In genomic region chr3:185950720-185951119, GRCh38 we compare ENCODE assay signal across 21 cellular contexts. TPM values are rescaled to one million over a fixed set of nuclear protein-coding genes. Genes with fewer than 3 reads are reported as not detected.
DNase-seq lines count a peak whose midpoint lies in the region; ATAC-seq, FAIRE-seq and TF ChIP-seq lines count a peak whose summit lies in the region.
"Had no signal": no experiment of that assay in that cellular context is flagged by ENCODE, and none has a peak within 500 bp of the region (broad histone marks: within the 10 kb centered on the region; RNA-seq: fewer than 3 reads in every experiment).

No MANE protein-coding gene starts in this region.

- H3K79me2 ChIP-seq in GM23338 (replicated peaks; ENCODE audit: insufficient read depth) (no peaks in the 10 kb centered on the region), PC-3 (ENCODE audit: low read length) (no peaks in the 10 kb centered on the region)

- H3K4me1 ChIP-seq in GM23338 (ENCODE audit: insufficient read depth) (no peaks in the 10 kb centered on the region), PC-3 (ENCODE audit: insufficient read depth, low read length) (peaks cover 8% of the 10 kb centered on the region), small intestine (ENCODE audit: control insufficient read depth in 2 of 2, insufficient read depth in 1 of 2, low read depth in 1 of 2, low read length in 1 of 2) (peaks cover 0 to 1% of the 10 kb centered on the region in 2 donors), A673 (ENCODE audit: insufficient read depth, low read length, poor library complexity, severe bottlenecking) (no peaks in the 10 kb centered on the region)

- H3K27ac ChIP-seq in GM23338 (ENCODE audit: low read depth), result no peak overlapping the region
- no peak overlapping the region for H3K27ac ChIP-seq in PC-3 (ENCODE audit: low read length)
- H3K27ac ChIP-seq in epithelial cell of prostate, result peak overlapping the region; percentile 37
- H3K27ac ChIP-seq in small intestine (ENCODE audit: low read depth in 1 of 2, low read length in 1 of 2), result no peak overlapping the region
- H3K27ac ChIP-seq in A673 (ENCODE audit: low read depth, low read length, poor library complexity, severe bottlenecking), result no peak overlapping the region
- H3K27ac ChIP-seq: A549, C4-2B, HL-60, SK-N-MC had no signal

- H3K9me3 Mint-ChIP-seq in GM23338, result no peaks in the 10 kb centered on the region
- H3K9me3 Mint-ChIP-seq: H9 had no signal

- H4K20me1 ChIP-seq in GM23338 (replicated peaks; ENCODE audit: insufficient read depth) (no peaks in the 10 kb centered on the region), PC-3 (ENCODE audit: low read length) (no peaks in the 10 kb centered on the region)

- no peak overlapping the region for H3K9ac ChIP-seq in PC-3 (ENCODE audit: low read length)

- no peaks in the 10 kb centered on the region for H3F3A ChIP-seq in GM23338 (replicated peaks; ENCODE audit: low read depth)
- H3F3A ChIP-seq in PC-3 (ENCODE audit: low read length, unreplicated experiment), result no peaks in the 10 kb centered on the region

- POLR2A ChIA-PET in PC-3 (lab: Charles Lee; ENCODE audit: unreplicated experiment), result no interaction called here
- POLR2A ChIA-PET in A673 (lab: Charles Lee; ENCODE audit: low non-redundant PET), result no interaction called here

- H3K9me2 ChIP-seq in GM23338 (ENCODE audit: insufficient read depth) (no peaks in the 10 kb centered on the region), PC-3 (replicated peaks; ENCODE audit: low read length) (no peaks in the 10 kb centered on the region)

- CTCF ChIA-PET in PC-3 (lab: Charles Lee) (no interaction called here), A673 (lab: Charles Lee) (no interaction called here)

- BruUV-seq in PC-3 (replicated peaks; lab: Mats Ljungman, UMichigan) (no TSS peak), A673 (replicated peaks; lab: Mats Ljungman, UMichigan) (no TSS peak)

- DNase-seq in GM23338 (ENCODE audit: low spot score), result no peak
- peak; percentile 59 for DNase-seq in PC-3
- no peak for DNase-seq in epithelial cell of prostate (ENCODE audit: low read depth, low spot score)
- peak; percentile 55 for DNase-seq in small intestine
- no peak for DNase-seq in A673 (ENCODE audit: low spot score)
- no peak for DNase-seq in 8988T
- no peak for DNase-seq in OCI-M1 (lab: John Stamatoyannopoulos, UW)
- DNase-seq: EL, H9, MV-4-11, NCI-H1417, NCI-H187 treated with DMSO at 0.1 percent for 48 hours, NCI-H2171 treated with DMSO at 0.1 percent for 48 hours, NCI-H82, Right ventricle myocardium superior had no signal

- peaks cover 6% of the 10 kb centered on the region for H3K27me3 Mint-ChIP-seq in GM23338 (ENCODE audit: insufficient read depth, low read depth, poor library complexity)

- intact Hi-C loops in PC-3 (cut with micrococcal nuclease), result no loop called here
- intact Hi-C loops in A673 (cut with micrococcal nuclease; ENCODE audit: unreplicated experiment), result no loop called here

- H3K4me2 ChIP-seq in GM23338, result no peak overlapping the region
- H3K4me2 ChIP-seq in PC-3 (ENCODE audit: low read length), result peak overlapping the region; percentile 42
- H3K4me2 ChIP-seq: A549 had no signal

- H3K27me3 ChIP-seq in GM23338 (ENCODE audit: insufficient read depth) (no peaks in the 10 kb centered on the region), PC-3 (ENCODE audit: low read length) (no peaks in the 10 kb centered on the region), small intestine (ENCODE audit: control insufficient read depth in 2 of 2, insufficient read depth in 2 of 2, low read length in 2 of 2) (no peaks in the 10 kb centered on the region), A673 (replicated peaks; ENCODE audit: insufficient read depth, low read depth, low read length, poor library complexity) (no peaks in the 10 kb centered on the region)

- no peak for FAIRE-seq in small intestine (lab: Jason Lieb, UNC)
- FAIRE-seq: A549, HTR-8/SVneo had no signal

- 11 to 64% (median 35%) methylated on average over 3 of the region's 3 CpGs for WGBS in small intestine, 3 donors

- H3K4me3 ChIP-seq in GM23338 (no peak overlapping the region), PC-3 (ENCODE audit: low read length) (no peak overlapping the region), small intestine (ENCODE audit: low read depth in 1 of 2, low read length in 2 of 2) (no peak overlapping the region), A673 (ENCODE audit: low read depth, low read length, poor library complexity, severe bottlenecking) (no peak overlapping the region)
- H3K4me3 ChIP-seq: A549, SK-N-MC had no signal

- H3K36me3 Mint-ChIP-seq in GM23338 (ENCODE audit: low read depth), result no peaks in the 10 kb centered on the region

- H3K9me3 ChIP-seq in PC-3 (ENCODE audit: low read length) (no peaks in the 10 kb centered on the region), small intestine (ENCODE audit: control insufficient read depth, low read depth) (no peaks in the 10 kb centered on the region), A673 (ENCODE audit: low read depth, low read length, poor library complexity, severe bottlenecking) (no peaks in the 10 kb centered on the region)
- H3K9me3 ChIP-seq: A549 had no signal

- ATAC-seq in GM23338 (no peak), PC-3 (no peak; the same call in 1 of the 2 replicates)
- ATAC-seq: A549, Panc1 had no signal

- no peaks in the 10 kb centered on the region for H3K36me3 ChIP-seq in GM23338 (ENCODE audit: insufficient read depth)
- H3K36me3 ChIP-seq in PC-3 (ENCODE audit: low read depth, low read length), result no peaks in the 10 kb centered on the region
- no peaks in the 10 kb centered on the region for H3K36me3 ChIP-seq in small intestine (ENCODE audit: control insufficient read depth in 2 of 2, insufficient read depth in 2 of 2, low read length in 2 of 2)
- H3K36me3 ChIP-seq in A673 (ENCODE audit: insufficient read depth, low read length, poor library complexity, severe bottlenecking), result no peaks in the 10 kb centered on the region

- H2AFZ ChIP-seq in GM23338 (peak overlapping the region; percentile 5; the same call in 1 of the 2 replicates), PC-3 (ENCODE audit: low read length) (peak overlapping the region; percentile 41; the same call in 1 of the 2 replicates)

- H3K4me3 Mint-ChIP-seq in GM23338, result no peak overlapping the region
- H3K4me3 Mint-ChIP-seq: H9 had no signal

- no peak overlapping the region for H3K27ac Mint-ChIP-seq in GM23338
- H3K27ac Mint-ChIP-seq: H9 had no signal

- H3K4me1 Mint-ChIP-seq in GM23338, result peaks cover 6% of the 10 kb centered on the region

- no peak for TF ChIP-seq CTCF in GM23338 (conservative IDR thresholded peaks at IDR 0.05; ENCODE audit: low read depth in 2 of 2)
- TF ChIP-seq CTCF in PC-3 (conservative IDR thresholded peaks at IDR 0.05; ENCODE audit: low read depth, low read length), result no peak
- TF ChIP-seq CTCF in A673 (conservative IDR thresholded peaks at IDR 0.05; ENCODE audit: low read depth, low read length), result no peak

TF ChIP-seq in GM23338, 12 proteins besides CTCF, POLR2A, EP300 and RAD21 (continues in another document):
- TF ChIP-seq EZH2phosphoT487 (IDR thresholded peaks at IDR 0.05; ENCODE audit: unreplicated experiment) (no peak), POLR2AphosphoS5 (IDR thresholded peaks at IDR 0.05; ENCODE audit: low read depth) (no peak), STAT1 (IDR thresholded peaks at IDR 0.05; ENCODE audit: unreplicated experiment) (no peak), ETS1 (IDR thresholded peaks at IDR 0.05) (no peak), JUNB (IDR thresholded peaks at IDR 0.05; ENCODE audit: unreplicated experiment) (no peak), REST (IDR thresholded peaks at IDR 0.05; ENCODE audit: unreplicated experiment) (no peak), ZNF331 (CRISPR knock-in tag; IDR thresholded peaks at IDR 0.05; ENCODE audit: low read depth) (no peak)

RNA-seq across cellular contexts. Expression of gene TRA2B, which starts 12.9 kb away (rescaled TPM):
- total RNA-seq in GM23338 (2014; rRNA removed; shearing (Covaris generic)), result 323 and 602 TPM in 2 replicates
- 360 and 368 TPM in 2 replicates for polyA plus RNA-seq in GM23338 (2016; fragmentation: Nextera tagmentation; extraction: Ambion mirVana)
- total RNA-seq in PC-3 (2014; rRNA removed), result 279 and 287 TPM in 2 replicates
- 10 to 100 TPM; 48.5 to 87.1 (median 57.8) TPM for polyA plus RNA-seq in small intestine
- 328 and 339 TPM in 2 replicates for total RNA-seq in A673 (2021)

Comparison
In these comparisons a context has a peak if more than half of its experiments do, and no peak if none do; other contexts are left out.
1. DNase-seq: peak in PC-3 (single experiment) and small intestine (single experiment); none in GM23338 (single experiment), epithelial cell of prostate (single experiment), A673 (single experiment), 8988T (single experiment) and OCI-M1 (single experiment).